1 cellular context compared by ENCODE assay signal in the genomic region with DNA sequence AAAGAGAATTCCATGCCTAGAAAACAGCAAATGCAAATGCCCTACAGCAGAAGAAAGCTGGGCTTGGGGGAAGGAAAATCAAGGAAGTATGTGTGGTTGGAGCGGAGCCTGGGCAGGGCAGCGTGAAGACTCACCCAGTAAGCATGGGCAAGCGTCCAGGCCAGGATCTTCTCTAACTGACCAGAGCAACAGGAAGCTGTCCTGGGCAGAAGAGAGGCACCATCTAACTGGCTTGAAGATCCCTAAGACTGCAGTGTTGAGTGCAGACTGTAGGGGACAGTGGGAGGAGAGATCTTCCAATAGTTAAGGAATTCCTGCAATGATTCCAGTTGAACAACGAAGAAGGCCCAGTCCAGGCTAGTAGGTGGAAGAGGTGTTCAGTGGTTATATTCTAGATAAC.
TF ChIP-seq lines count a peak whose summit lies in the region.

No MANE protein-coding gene starts in this region.

TF ChIP-seq in Ishikawa, 13 proteins besides CTCF, POLR2A, EP300 and RAD21 (continued from another document):
- TF ChIP-seq, protein P1, sequence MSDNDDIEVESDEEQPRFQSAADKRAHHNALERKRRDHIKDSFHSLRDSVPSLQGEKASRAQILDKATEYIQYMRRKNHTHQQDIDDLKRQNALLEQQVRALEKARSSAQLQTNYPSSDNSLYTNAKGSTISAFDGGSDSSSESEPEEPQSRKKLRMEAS (IDR thresholded peaks at IDR 0.05), result no peak
- TF ChIP-seq YY1 (IDR thresholded peaks at IDR 0.05; ENCODE audit: low read depth) (no peak), NFIC (IDR thresholded peaks at IDR 0.05) (peak; percentile 74), TEAD4 (IDR thresholded peaks at IDR 0.05) (0 out of 2 replicates have a peak, but pooled peaks have one; percentile 5), FOXM1 (IDR thresholded peaks at IDR 0.05; ENCODE audit: borderline replicate concordance, low read depth) (no peak), ZBTB7A (IDR thresholded peaks at IDR 0.05; ENCODE audit: low read depth) (no peak)
- TF ChIP-seq, protein P2, sequence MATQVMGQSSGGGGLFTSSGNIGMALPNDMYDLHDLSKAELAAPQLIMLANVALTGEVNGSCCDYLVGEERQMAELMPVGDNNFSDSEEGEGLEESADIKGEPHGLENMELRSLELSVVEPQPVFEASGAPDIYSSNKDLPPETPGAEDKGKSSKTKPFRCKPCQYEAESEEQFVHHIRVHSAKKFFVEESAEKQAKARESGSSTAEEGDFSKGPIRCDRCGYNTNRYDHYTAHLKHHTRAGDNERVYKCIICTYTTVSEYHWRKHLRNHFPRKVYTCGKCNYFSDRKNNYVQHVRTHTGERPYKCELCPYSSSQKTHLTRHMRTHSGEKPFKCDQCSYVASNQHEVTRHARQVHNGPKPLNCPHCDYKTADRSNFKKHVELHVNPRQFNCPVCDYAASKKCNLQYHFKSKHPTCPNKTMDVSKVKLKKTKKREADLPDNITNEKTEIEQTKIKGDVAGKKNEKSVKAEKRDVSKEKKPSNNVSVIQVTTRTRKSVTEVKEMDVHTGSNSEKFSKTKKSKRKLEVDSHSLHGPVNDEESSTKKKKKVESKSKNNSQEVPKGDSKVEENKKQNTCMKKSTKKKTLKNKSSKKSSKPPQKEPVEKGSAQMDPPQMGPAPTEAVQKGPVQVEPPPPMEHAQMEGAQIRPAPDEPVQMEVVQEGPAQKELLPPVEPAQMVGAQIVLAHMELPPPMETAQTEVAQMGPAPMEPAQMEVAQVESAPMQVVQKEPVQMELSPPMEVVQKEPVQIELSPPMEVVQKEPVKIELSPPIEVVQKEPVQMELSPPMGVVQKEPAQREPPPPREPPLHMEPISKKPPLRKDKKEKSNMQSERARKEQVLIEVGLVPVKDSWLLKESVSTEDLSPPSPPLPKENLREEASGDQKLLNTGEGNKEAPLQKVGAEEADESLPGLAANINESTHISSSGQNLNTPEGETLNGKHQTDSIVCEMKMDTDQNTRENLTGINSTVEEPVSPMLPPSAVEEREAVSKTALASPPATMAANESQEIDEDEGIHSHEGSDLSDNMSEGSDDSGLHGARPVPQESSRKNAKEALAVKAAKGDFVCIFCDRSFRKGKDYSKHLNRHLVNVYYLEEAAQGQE (IDR thresholded peaks at IDR 0.05; ENCODE audit: low read depth), result no peak
